In the genomic region with DNA sequence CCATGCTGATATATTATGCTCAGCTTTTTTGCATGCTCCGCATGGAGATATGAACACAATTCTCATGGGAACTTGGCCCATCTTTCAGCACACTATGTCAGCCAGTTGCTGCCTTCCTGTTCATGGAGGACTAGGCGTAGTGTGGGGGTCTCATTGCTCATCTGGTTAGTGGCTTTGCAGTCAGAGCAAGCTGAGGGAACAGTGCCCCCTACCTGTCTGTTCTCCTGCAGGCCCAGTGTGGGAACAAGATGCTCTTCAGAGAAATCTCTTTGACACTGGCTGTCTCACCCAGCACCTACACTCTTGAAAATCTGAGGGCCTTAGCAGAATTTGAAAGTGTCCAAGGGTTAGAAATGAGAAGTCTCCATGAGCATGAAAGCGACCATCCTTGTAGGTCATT, we compare ENCODE assay signal across 8 cellular contexts. TPM values are rescaled to one million over a fixed set of nuclear protein-coding genes. Genes with fewer than 3 reads are reported as not detected.
DNase-seq lines count a peak whose midpoint lies in the region; ATAC-seq and TF ChIP-seq lines count a peak whose summit lies in the region.

No MANE protein-coding gene starts in this region.

- TF ChIP-seq CTCF in heart left ventricle (IDR thresholded peaks at IDR 0.05) (peak; percentile 22 to 58 (median 43)), KMS-11 (conservative IDR thresholded peaks at IDR 0.05; ENCODE audit: low read depth, low read length) (peak; percentile 82), hepatocyte (IDR thresholded peaks at IDR 0.05; ENCODE audit: poor library complexity) (peak; percentile 36)
- TF ChIP-seq CTCF in activated CD8-positive, alpha-beta T cell treated with anti-CD3 and anti-CD28 coated beads for 36 hours (IDR thresholded peaks at IDR 0.05), result peak; percentile 54

- peak in 2 of 4 donors; percentile 30 to 41 for ATAC-seq in heart left ventricle
- no peak for ATAC-seq in Right ventricle myocardium superior (ENCODE audit: poor library complexity)
- ATAC-seq in activated CD8-positive, alpha-beta T cell treated with anti-CD3 and anti-CD28 coated beads for 36 hours, result peak; percentile 65
- peak; percentile 78 for ATAC-seq in stimulated activated naive CD8-positive, alpha-beta T cell treated with anti-CD3 and anti-CD28 coated beads, Interleukin-15, amount 100 ng/mL, for 72 hours
- no peak for ATAC-seq in HG02981 (IDR thresholded peaks at IDR 0.05; ENCODE audit: unreplicated experiment)

- no peak overlapping the region for H3K4me3 Mint-ChIP-seq in activated CD8-positive, alpha-beta T cell treated with anti-CD3 and anti-CD28 coated beads for 36 hours
- no peak overlapping the region for H3K4me3 Mint-ChIP-seq in stimulated activated naive CD8-positive, alpha-beta T cell treated with anti-CD3 and anti-CD28 coated beads, Interleukin-15, amount 100 ng/mL, for 72 hours

- POLR2A ChIA-PET in activated CD8-positive, alpha-beta T cell treated with anti-CD3 and anti-CD28 coated beads for 36 hours (lab: Charles Lee), result no interaction called here

- no peak for TF ChIP-seq POLR2A in heart left ventricle (IDR thresholded peaks at IDR 0.05)

- CTCF ChIA-PET in activated CD8-positive, alpha-beta T cell treated with anti-CD3 and anti-CD28 coated beads for 36 hours (lab: Charles Lee), result interaction anchor here (0.6 to 4.7 kb wide), 14 partner anchors 13 to 398 kb away, joined by 3 to 34 read pairs (median 4); no protein-coding TSS in a partner anchor

- H3K4me3 ChIP-seq in heart left ventricle, result no peak overlapping the region
- H3K4me3 ChIP-seq in KMS-11 (IDR thresholded peaks at IDR 0.05; ENCODE audit: insufficient read depth, low read depth, low read length), result no peak overlapping the region
- H3K4me3 ChIP-seq in hepatocyte, result no peak overlapping the region
- no peak overlapping the region for H3K4me3 ChIP-seq in MG63

- H3K27me3 Mint-ChIP-seq in activated CD8-positive, alpha-beta T cell treated with anti-CD3 and anti-CD28 coated beads for 36 hours, result peaks cover 3% of the 10 kb centered on the region
- H3K27me3 Mint-ChIP-seq in stimulated activated naive CD8-positive, alpha-beta T cell treated with anti-CD3 and anti-CD28 coated beads, Interleukin-15, amount 100 ng/mL, for 72 hours, result no peaks in the 10 kb centered on the region

- H3K4me1 Mint-ChIP-seq in activated CD8-positive, alpha-beta T cell treated with anti-CD3 and anti-CD28 coated beads for 36 hours (ENCODE audit: low read depth), result no peaks in the 10 kb centered on the region
- H3K4me1 Mint-ChIP-seq in stimulated activated naive CD8-positive, alpha-beta T cell treated with anti-CD3 and anti-CD28 coated beads, Interleukin-15, amount 100 ng/mL, for 72 hours, result no peaks in the 10 kb centered on the region

- DNase-seq in heart left ventricle (peak in 1 of 5 donors; percentile 35), Right ventricle myocardium superior (no peak), hepatocyte (ENCODE audit: low spot score) (peak; percentile 32), MG63 (no peak)
- peak; percentile 68 for DNase-seq in activated CD8-positive, alpha-beta T cell treated with anti-CD3 and anti-CD28 coated beads for 36 hours
- DNase-seq in stimulated activated naive CD8-positive, alpha-beta T cell treated with anti-CD3 and anti-CD28 coated beads, Interleukin-15, amount 100 ng/mL, for 72 hours, result peak; percentile 30 to 41

- H4K20me1 ChIP-seq in KMS-11 (ENCODE audit: insufficient read depth) (no peaks in the 10 kb centered on the region), hepatocyte (ENCODE audit: insufficient read depth, poor library complexity, severe bottlenecking) (peaks cover 38% of the 10 kb centered on the region)

- H3K9me3 Mint-ChIP-seq in activated CD8-positive, alpha-beta T cell treated with anti-CD3 and anti-CD28 coated beads for 36 hours, result no peaks in the 10 kb centered on the region
- no peaks in the 10 kb centered on the region for H3K9me3 Mint-ChIP-seq in stimulated activated naive CD8-positive, alpha-beta T cell treated with anti-CD3 and anti-CD28 coated beads, Interleukin-15, amount 100 ng/mL, for 72 hours

- H3K9ac ChIP-seq in KMS-11, result no peak overlapping the region

- 44 to 58% (median 52%) methylated on average over 2 to 3 of the region's 3 CpGs for WGBS in heart left ventricle, 4 donors
- 70% methylated on average over 3 of the region's 3 CpGs for WGBS in hepatocyte (ENCODE audit: low lambda C conversion rate, missing lambda C conversion rate)

- no peak overlapping the region for H2AFZ ChIP-seq in KMS-11 (ENCODE audit: low read depth)
- H2AFZ ChIP-seq in hepatocyte, result no peak overlapping the region

- H3K4me1 ChIP-seq in heart left ventricle, result peaks cover 42 to 100% (median 96%) of the 10 kb centered on the region in 12 donors
- H3K4me1 ChIP-seq in KMS-11 (ENCODE audit: low read depth, poor library complexity, severe bottlenecking), result no peaks in the 10 kb centered on the region
- peaks cover 39% of the 10 kb centered on the region for H3K4me1 ChIP-seq in hepatocyte (ENCODE audit: insufficient read depth)

- no peaks in the 10 kb centered on the region for H3K36me3 Mint-ChIP-seq in activated CD8-positive, alpha-beta T cell treated with anti-CD3 and anti-CD28 coated beads for 36 hours (ENCODE audit: low read depth)

- H3K79me2 ChIP-seq in KMS-11 (ENCODE audit: insufficient read depth, low read depth) (no peaks in the 10 kb centered on the region), hepatocyte (peaks cover 91% of the 10 kb centered on the region)

- no peaks in the 10 kb centered on the region for H3K27me3 ChIP-seq in heart left ventricle
- no peaks in the 10 kb centered on the region for H3K27me3 ChIP-seq in KMS-11 (ENCODE audit: insufficient read depth, low read depth)
- H3K27me3 ChIP-seq in hepatocyte, result no peaks in the 10 kb centered on the region
- H3K27me3 ChIP-seq in MG63, result no peaks in the 10 kb centered on the region

- intact Hi-C loops in heart left ventricle (cut with DNase I), result loop anchor here in 3 of 10 donors (5.0 to 10.0 kb wide), 3 partner anchors 296 to 332 kb away; no protein-coding TSS in a partner anchor
- intact Hi-C loops in Right ventricle myocardium superior (cut with DNase I), result no loop called here
- intact Hi-C loops in activated CD8-positive, alpha-beta T cell treated with anti-CD3 and anti-CD28 coated beads for 36 hours (cut with micrococcal nuclease), result loop anchor here (5.0 kb wide), 1 partner anchor 401 kb away; no protein-coding TSS in a partner anchor

- H3K9me2 ChIP-seq in hepatocyte (replicated peaks; ENCODE audit: insufficient read depth), result no peaks in the 10 kb centered on the region

- no peak overlapping the region for H3K27ac Mint-ChIP-seq in activated CD8-positive, alpha-beta T cell treated with anti-CD3 and anti-CD28 coated beads for 36 hours
- H3K27ac Mint-ChIP-seq in stimulated activated naive CD8-positive, alpha-beta T cell treated with anti-CD3 and anti-CD28 coated beads, Interleukin-15, amount 100 ng/mL, for 72 hours, result no peak overlapping the region

- H3K27ac ChIP-seq in heart left ventricle, result peak overlapping the region in 7 of 12 donors; percentile 2 to 59 (median 31)
- no peak overlapping the region for H3K27ac ChIP-seq in KMS-11
- no peak overlapping the region for H3K27ac ChIP-seq in hepatocyte

- H3K36me3 ChIP-seq in heart left ventricle, result peaks cover 0 to 5% (median 0%) of the 10 kb centered on the region in 9 donors
- H3K36me3 ChIP-seq in KMS-11 (ENCODE audit: insufficient read depth), result no peaks in the 10 kb centered on the region
- H3K36me3 ChIP-seq in hepatocyte (replicated peaks; ENCODE audit: insufficient read depth, low read depth), result no peaks in the 10 kb centered on the region
- peaks cover 3% of the 10 kb centered on the region; the same call in 1 of the 2 replicates for H3K36me3 ChIP-seq in MG63

- no peaks in the 10 kb centered on the region for H3K9me3 ChIP-seq in heart left ventricle
- H3K9me3 ChIP-seq in hepatocyte (ENCODE audit: low read depth), result no peaks in the 10 kb centered on the region
- no peaks in the 10 kb centered on the region for H3K9me3 ChIP-seq in MG63

- H3K4me2 ChIP-seq in KMS-11 (no peak overlapping the region), hepatocyte (no peak overlapping the region)

RNA-seq across cellular contexts. Expression of gene SPTBN1, which starts 47.1 kb away (rescaled TPM):
- total RNA-seq in heart left ventricle, result 100 to 1,000 TPM; 378 to 659 (median 424) TPM
- polyA plus RNA-seq in heart left ventricle, result 100 to 1,000 TPM; 124 to 170 TPM
- 391 TPM for total RNA-seq in Right ventricle myocardium superior
- 10 to 100 TPM; 91.8 to 91.9 TPM for total RNA-seq in activated CD8-positive, alpha-beta T cell treated with anti-CD3 and anti-CD28 coated beads for 36 hours
- total RNA-seq in hepatocyte, result 324 and 341 TPM in 2 replicates
- 122 and 124 TPM in 2 replicates for polyA plus RNA-seq in hepatocyte
- 73.8 and 75.4 TPM in 2 replicates for total RNA-seq in MG63 (2014; rRNA removed; shearing (Covaris generic); ENCODE audit: low replicate concordance)

Comparison
In these comparisons a context has a peak if more than half of its experiments do, and no peak if none do; other contexts are left out.
1. ATAC-seq: peak in activated CD8-positive, alpha-beta T cell treated with anti-CD3 and anti-CD28 coated beads for 36 hours (single experiment) and stimulated activated naive CD8-positive, alpha-beta T cell treated with anti-CD3 and anti-CD28 coated beads, Interleukin-15, amount 100 ng/mL, for 72 hours (single experiment); none in Right ventricle myocardium superior (single experiment) and HG02981 (single experiment).
2. DNase-seq: peak in activated CD8-positive, alpha-beta T cell treated with anti-CD3 and anti-CD28 coated beads for 36 hours (single experiment), hepatocyte (single experiment) and stimulated activated naive CD8-positive, alpha-beta T cell treated with anti-CD3 and anti-CD28 coated beads, Interleukin-15, amount 100 ng/mL, for 72 hours (2 of 2); none in Right ventricle myocardium superior (single experiment) and MG63 (single experiment).
3. H3K27ac ChIP-seq: peak in heart left ventricle (7 of 12); none in KMS-11 (single experiment) and hepatocyte (single experiment).
4. Peak in every context shown above with its lines, with median percentiles within 50 percentile points of each other: CTCF ChIP-seq.